13 cellular contexts compared by ENCODE assay signal in genomic region chr14:24427537-24428508, GRCh38. TPM values are rescaled to one million over a fixed set of nuclear protein-coding genes. Genes with fewer than 3 reads are reported as not detected.
DNase-seq lines count a peak whose midpoint lies in the region; ATAC-seq and TF ChIP-seq lines count a peak whose summit lies in the region.
"Had no signal": no experiment of that assay in that cellular context is flagged by ENCODE, and none has a peak within 500 bp of the region (broad histone marks: within the 10 kb centered on the region; RNA-seq: fewer than 3 reads in every experiment).

No MANE protein-coding gene starts in this region.

- H3K9me3 ChIP-seq in BLaER1, result no peaks in the 10 kb centered on the region
- H3K9me3 ChIP-seq in psoas muscle, result no peaks in the 10 kb centered on the region
- no peaks in the 10 kb centered on the region for H3K9me3 ChIP-seq in heart right ventricle
- H3K9me3 ChIP-seq: BE2C had no signal

- H3K27me3 ChIP-seq in BLaER1, result 0 out of 2 replicates have a peak, but pooled peaks cover 5% of the 10 kb centered on the region
- H3K27me3 ChIP-seq in psoas muscle (ENCODE audit: insufficient read depth in 3 of 3, low read length in 2 of 3), result no peaks in the 10 kb centered on the region
- H3K27me3 ChIP-seq in heart right ventricle, result no peaks in the 10 kb centered on the region
- H3K27me3 ChIP-seq: BE2C had no signal

- no peak for TF ChIP-seq CTCF in psoas muscle (IDR thresholded peaks at IDR 0.05)
- TF ChIP-seq CTCF in heart right ventricle (IDR thresholded peaks at IDR 0.05), result no peak

- H3K4me2 ChIP-seq in BLaER1, result peak overlapping the region; percentile 99

- peaks cover 29% of the 10 kb centered on the region for H3K4me1 Mint-ChIP-seq in central memory CD8-positive, alpha-beta T cell
- peaks cover 20 to 48% (median 45%) of the 10 kb centered on the region in 4 donors for H3K4me1 Mint-ChIP-seq in naive thymus-derived CD8-positive, alpha-beta T cell

- peaks cover 21% of the 10 kb centered on the region for H4K20me1 ChIP-seq in BLaER1

- H3K4me1 ChIP-seq in BLaER1 (peaks cover 81% of the 10 kb centered on the region), psoas muscle (peaks cover 17% of the 10 kb centered on the region), heart right ventricle (peaks cover 12 to 57% (median 41%) of the 10 kb centered on the region in 9 donors)

- DNase-seq in G401 (ENCODE audit: low spot score) (peak; percentile 46), hippocampal formation (lab: John Stamatoyannopoulos, UW) (no peak), SW480 (ENCODE audit: low spot score) (no peak), psoas muscle (no peak), heart right ventricle (no peak)
- DNase-seq in central memory CD8-positive, alpha-beta T cell (ENCODE audit: low spot score in 2 of 2), result peak in 1 of 2 donors; percentile 9
- DNase-seq in naive thymus-derived CD8-positive, alpha-beta T cell, result peak in 1 of 10 donors; percentile 55
- DNase-seq: anterior cingulate cortex; BE2C; stimulated activated CD4-positive, alpha-beta T cell treated with anti-CD3 and anti-CD28 coated beads, Interleukin-4, amount 100 ng/mL, for 1 hour; stimulated activated naive CD8-positive, alpha-beta T cell treated with anti-CD3 and anti-CD28 coated beads, Interleukin-15, Interleukin-2, amounts not matched to agents 100 U/mL and 50 U/mL, for 24 hours had no signal

- H3K4me3 ChIP-seq in BLaER1 (peak overlapping the region; percentile 27; the same call in 1 of the 2 replicates), psoas muscle (no peak overlapping the region), heart right ventricle (no peak overlapping the region)

- no peak for ATAC-seq in central memory CD8-positive, alpha-beta T cell (replicated peaks; ENCODE audit: extremely low read depth, poor library complexity, severe bottlenecking)
- no peak for ATAC-seq in naive thymus-derived CD8-positive, alpha-beta T cell
- ATAC-seq in psoas muscle (no peak), heart right ventricle (no peak)
- ATAC-seq: stimulated activated naive CD8-positive, alpha-beta T cell treated with anti-CD3 and anti-CD28 coated beads, Interleukin-15, Interleukin-2, amounts not matched to agents 100 U/mL and 50 U/mL, for 24 hours had no signal

- no peak overlapping the region for H3K9ac ChIP-seq in BLaER1

- H3K9me3 Mint-ChIP-seq in central memory CD8-positive, alpha-beta T cell, result no peaks in the 10 kb centered on the region
- no peaks in the 10 kb centered on the region for H3K9me3 Mint-ChIP-seq in naive thymus-derived CD8-positive, alpha-beta T cell

- intact Hi-C loops in psoas muscle (cut with DNase I) (loop anchor here in 1 of 2 donors (1.0 kb wide), 1 partner anchor 19 kb away; no protein-coding TSS in a partner anchor), heart right ventricle (cut with DNase I) (loop anchor here in 2 of 10 donors (2.0 to 5.0 kb wide), 2 partner anchors 29 to 96 kb away; partner anchors contain the start of gene NYNRIN (in 1 of the 2))

- in situ Hi-C loops in G401 (cut with HindIII; ENCODE audit: low sequenced_read_pairs), result no loop called here

- H3K27ac ChIP-seq in BLaER1 (peak overlapping the region; percentile 98), psoas muscle (no peak overlapping the region), heart right ventricle (peak overlapping the region in 2 of 10 donors; percentile 2 to 99)

- peaks cover 23% of the 10 kb centered on the region for H3K36me3 Mint-ChIP-seq in central memory CD8-positive, alpha-beta T cell (ENCODE audit: insufficient read depth)
- H3K36me3 Mint-ChIP-seq in naive thymus-derived CD8-positive, alpha-beta T cell, result peaks cover 0 to 11% (median 0%) of the 10 kb centered on the region in 3 donors

- 84 to 88% (median 84%) methylated on average over 18 of the region's 18 CpGs for WGBS in psoas muscle, 3 donors
- WGBS in heart right ventricle, 2 donors, result 84 to 88% methylated on average over 18 of the region's 18 CpGs

- H3K27ac Mint-ChIP-seq in central memory CD8-positive, alpha-beta T cell (ENCODE audit: low read depth), result no peak overlapping the region
- H3K27ac Mint-ChIP-seq in naive thymus-derived CD8-positive, alpha-beta T cell, result peak overlapping the region; percentile 34 to 91 (median 82)

- H3K4me3 Mint-ChIP-seq in central memory CD8-positive, alpha-beta T cell, result peak overlapping the region; percentile 35
- peak overlapping the region; percentile 20 to 84 (median 40) for H3K4me3 Mint-ChIP-seq in naive thymus-derived CD8-positive, alpha-beta T cell

- H3K36me3 ChIP-seq in BLaER1, result peaks cover 10% of the 10 kb centered on the region
- H3K36me3 ChIP-seq in psoas muscle (ENCODE audit: insufficient read depth in 1 of 2, low read depth in 1 of 2), result peaks cover 0 to 18% of the 10 kb centered on the region in 2 donors
- peaks cover 0 to 20% (median 11%) of the 10 kb centered on the region in 9 donors for H3K36me3 ChIP-seq in heart right ventricle
- H3K36me3 ChIP-seq: BE2C had no signal

- POLR2A ChIA-PET in naive thymus-derived CD8-positive, alpha-beta T cell (lab: Charles Lee), result interaction anchor here (1.2 to 4.4 kb wide), 6 partner anchors 10 to 157 kb away, joined by 3 to 110 read pairs (median 8); partner anchors contain the start of genes NFATC4, RABGGTA and SDR39U1

- no peaks in the 10 kb centered on the region for H3K27me3 Mint-ChIP-seq in central memory CD8-positive, alpha-beta T cell
- H3K27me3 Mint-ChIP-seq in naive thymus-derived CD8-positive, alpha-beta T cell, result no peaks in the 10 kb centered on the region

RNA-seq across cellular contexts. Expression of gene CBLN3, which starts 1.6 kb away (rescaled TPM):
- total RNA-seq in G401 (2014; rRNA removed; shearing (Covaris generic)), result 0.25 and 0.88 TPM in 2 replicates
- total RNA-seq in naive thymus-derived CD8-positive, alpha-beta T cell, result 1 to 10 TPM; 3.9 to 4.8 TPM
- polyA plus RNA-seq in naive thymus-derived CD8-positive, alpha-beta T cell, result under 1 TPM in 1 of 3 donors, not detected in 2; 0.23 TPM
- total RNA-seq in psoas muscle (1 to 10 TPM in 1 of 4 donors, under 1 TPM in 3; 0.66 to 1.5 (median 0.76) TPM), heart right ventricle (1 to 10 TPM in 4 of 10 donors, under 1 TPM in 6; 0.24 to 2.5 (median 0.80) TPM)
- polyA plus RNA-seq in psoas muscle (under 1 TPM; 0.38 to 0.78 (median 0.70) TPM), heart right ventricle (1 to 10 TPM; 1.0 to 1.8 TPM)

RNA-seq across cellular contexts. Expression of gene KHNYN, which starts 1.9 kb away (rescaled TPM):
- 41.9 and 54.9 TPM in 2 replicates for total RNA-seq in G401 (2014; rRNA removed; shearing (Covaris generic))
- total RNA-seq in naive thymus-derived CD8-positive, alpha-beta T cell, result 100 to 1,000 TPM; 142 to 150 TPM
- polyA plus RNA-seq in naive thymus-derived CD8-positive, alpha-beta T cell, result 10 to 100 TPM in 2 of 3 donors, 1 to 10 TPM in 1; 9.1 to 16.9 (median 10.6) TPM
- total RNA-seq in psoas muscle, result 10 to 100 TPM; 25.8 to 44.2 (median 41.3) TPM
- 10 to 100 TPM; 15.3 to 74.9 (median 35.9) TPM for polyA plus RNA-seq in psoas muscle
- total RNA-seq in heart right ventricle, result 10 to 100 TPM; 14.3 to 30.1 (median 17.9) TPM
- 10 to 100 TPM; 14.0 to 20.9 TPM for polyA plus RNA-seq in heart right ventricle

RNA-seq across cellular contexts. Expression of gene SDR39U1, which starts 14.8 kb away (rescaled TPM):
- total RNA-seq in G401 (2014; rRNA removed; shearing (Covaris generic)), result 49.2 and 56.4 TPM in 2 replicates
- 100 to 1,000 TPM; 140 to 145 TPM for total RNA-seq in naive thymus-derived CD8-positive, alpha-beta T cell
- 10 to 100 TPM; 70.3 to 90.8 (median 89.5) TPM for polyA plus RNA-seq in naive thymus-derived CD8-positive, alpha-beta T cell
- total RNA-seq in psoas muscle, result 10 to 100 TPM; 55.7 to 75.2 (median 63.8) TPM
- 100 to 1,000 TPM in 1 of 3 donors, 10 to 100 TPM in 2; 62.9 to 110 (median 63.6) TPM for polyA plus RNA-seq in psoas muscle
- 10 to 100 TPM; 55.6 to 93.6 (median 67.4) TPM for total RNA-seq in heart right ventricle
- 100 to 1,000 TPM in 1 of 2 donors, 10 to 100 TPM in 1; 88.5 to 108 TPM for polyA plus RNA-seq in heart right ventricle

RNA-seq across cellular contexts. Expression of gene NYNRIN, which starts 29.0 kb away (rescaled TPM):
- total RNA-seq in G401 (2014; rRNA removed; shearing (Covaris generic)), result 19.7 and 24.1 TPM in 2 replicates
- total RNA-seq in naive thymus-derived CD8-positive, alpha-beta T cell, result under 1 TPM; 0.29 to 0.36 TPM
- under 1 TPM in 1 of 3 donors, not detected in 2; 0.13 TPM for polyA plus RNA-seq in naive thymus-derived CD8-positive, alpha-beta T cell
- total RNA-seq in psoas muscle, result 1 to 10 TPM; 2.1 to 8.0 (median 2.4) TPM
- 1 to 10 TPM; 1.1 to 1.5 (median 1.2) TPM for polyA plus RNA-seq in psoas muscle
- total RNA-seq in heart right ventricle, result 1 to 10 TPM; 3.6 to 9.0 (median 6.4) TPM
- 1 to 10 TPM; 4.6 to 6.8 TPM for polyA plus RNA-seq in heart right ventricle
- total RNA-seq: MCF 10A had no signal

RNA-seq across cellular contexts. Expression of gene NFATC4, which starts 59.8 kb away (rescaled TPM):
- 41.4 and 45.5 TPM in 2 replicates for total RNA-seq in G401 (2014; rRNA removed; shearing (Covaris generic))
- total RNA-seq in naive thymus-derived CD8-positive, alpha-beta T cell, result not detected
- polyA plus RNA-seq in naive thymus-derived CD8-positive, alpha-beta T cell, result not detected
- total RNA-seq in psoas muscle (10 to 100 TPM in 2 of 4 donors, 1 to 10 TPM in 2; 2.7 to 12.0 (median 7.8) TPM), heart right ventricle (10 to 100 TPM in 4 of 10 donors, 1 to 10 TPM in 6; 3.0 to 42.0 (median 7.8) TPM)
- polyA plus RNA-seq in psoas muscle (1 to 10 TPM; 5.5 to 7.9 (median 7.3) TPM), heart right ventricle (10 to 100 TPM; 28.7 to 69.2 TPM)
